ENCODE assay signal across 18 cellular contexts in the genomic region with DNA sequence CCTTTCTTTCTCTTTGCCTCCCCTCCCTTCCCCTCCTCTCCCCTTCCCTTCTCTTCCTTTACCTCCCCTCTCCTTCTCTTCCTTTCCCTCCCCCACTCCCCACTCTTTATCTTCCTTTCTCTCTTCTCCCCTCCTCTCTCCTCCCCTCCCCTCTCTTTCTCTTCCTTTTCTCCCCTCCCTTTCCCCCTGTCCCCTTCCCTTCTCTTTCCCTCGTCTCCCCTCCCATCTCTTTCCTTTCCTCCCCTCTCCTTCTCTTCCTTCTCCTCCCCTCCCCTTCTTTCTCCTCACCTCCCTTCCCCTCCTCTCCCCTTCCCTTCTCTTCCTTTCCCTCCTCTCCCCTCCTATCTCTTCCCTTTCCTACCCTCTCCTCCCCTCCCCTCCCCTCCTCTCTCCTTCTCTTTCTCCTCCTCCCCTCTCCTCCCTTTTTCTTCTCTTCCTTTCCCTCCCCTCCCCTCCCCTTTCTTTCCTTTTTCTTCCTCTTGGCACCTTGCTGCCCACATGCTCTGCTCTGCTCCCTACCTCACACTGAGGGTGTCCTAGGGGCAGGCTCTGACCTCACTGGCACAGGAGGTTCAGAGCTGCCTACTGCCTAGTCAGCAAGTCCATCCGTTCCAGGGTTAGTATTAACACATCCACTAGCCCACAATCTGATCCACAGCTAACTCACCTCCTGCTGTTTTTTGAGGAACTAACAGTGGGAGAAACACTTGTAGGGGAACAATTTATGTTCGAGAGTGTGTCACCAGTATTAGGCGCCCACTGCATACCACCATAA.
"Had no signal": no experiment of that assay in that cellular context is flagged by ENCODE, and none has a peak within 500 bp of the region (broad histone marks: within the 10 kb centered on the region; RNA-seq: fewer than 3 reads in every experiment).

No MANE protein-coding gene starts in this region.

- ATAC-seq: gastrocnemius medialis; naive thymus-derived CD4-positive, alpha-beta T cell; pancreas had no signal

- DNase-seq: activated CD4-positive, CD25-positive, alpha-beta regulatory T cell treated with anti-CD3 and anti-CD28 coated beads, Interleukin-2, amount 50 U/mL, for 72 hours; activated gamma-delta T cell; cerebellar nuclear complex; cortex of kidney; effector CD4-positive, alpha-beta T cell; gastrocnemius medialis; kidney; left ventricle myocardium inferior; naive thymus-derived CD4-positive, alpha-beta T cell; pancreas; stimulated activated CD4-positive, alpha-beta T cell treated with anti-CD3 and anti-CD28 coated beads, Interleukin-12 subunit alpha, Interleukin-12 subunit beta, amount 100 ng/mL, for 4 hours; stimulated activated CD4-positive, alpha-beta T cell treated with anti-CD3 and anti-CD28 coated beads, Interleukin-1b, Interleukin-23, amount 100 ng/mL, for 48 hours; stimulated activated CD8-positive, alpha-beta memory T cell treated with anti-CD3 and anti-CD28 coated beads, Interleukin-4, amount 100 ng/mL, for 48 hours; stimulated activated naive CD4-positive, alpha-beta T cell; T1000; thyroid gland had no signal

- H3K9me3 ChIP-seq: gastrocnemius medialis, left ventricle myocardium inferior, neutrophil, pancreas, thyroid gland had no signal

- FAIRE-seq: bronchial epithelial cell, kidney, pancreas had no signal

- H3K27ac ChIP-seq: gastrocnemius medialis, left ventricle myocardium inferior, neutrophil, pancreas, thyroid gland had no signal

- H3K27me3 ChIP-seq: gastrocnemius medialis, neutrophil, pancreas, thyroid gland had no signal

- H3K4me3 ChIP-seq: gastrocnemius medialis, left ventricle myocardium inferior, pancreas, thyroid gland had no signal

- H3K36me3 ChIP-seq: gastrocnemius medialis, left ventricle myocardium inferior, neutrophil, pancreas, thyroid gland had no signal

- H3K4me1 ChIP-seq: gastrocnemius medialis, left ventricle myocardium inferior, pancreas, thyroid gland had no signal
